In genomic region chr3:194618858-194619608, GRCh38 we compare ENCODE assay signal across 20 cellular contexts.
"Had no signal": no experiment of that assay in that cellular context is flagged by ENCODE, and none has a peak within 500 bp of the region (broad histone marks: within the 10 kb centered on the region; RNA-seq: fewer than 3 reads in every experiment).

No MANE protein-coding gene starts in this region.

- H3K27me3 ChIP-seq: foreskin keratinocyte, left lung, ovary, tibial artery, uterus had no signal

- DNase-seq: activated CD4-positive, alpha-beta T cell treated with anti-CD3 and anti-CD28 coated beads for 36 hours; activated CD4-positive, alpha-beta T cell treated with anti-CD3 and anti-CD28 coated beads, Interleukin-2, amount 50 U/mL, for 48 hours; activated CD8-positive, alpha-beta memory T cell treated with anti-CD3 and anti-CD28 coated beads, Interleukin-2, amount 50 U/mL, for 48 hours; activated naive CD4-positive, alpha-beta T cell treated with anti-CD3 and anti-CD28 coated beads for 36 hours; activated naive CD8-positive, alpha-beta T cell treated with anti-CD3 and anti-CD28 coated beads, Interleukin-2, amount 10 ng/mL, durations not matched to agents 7 days and 5 days; activated T-cell treated with anti-CD3 and anti-CD28 coated beads, Interleukin-2, amount 50 U/mL, for 4 hours; amniotic stem cell; cerebellar nuclear complex; foreskin keratinocyte; naive thymus-derived CD8-positive, alpha-beta T cell; ovary; stimulated activated CD4-positive, alpha-beta T cell treated with anti-CD3 and anti-CD28 coated beads, Interleukin-4, amount 100 ng/mL, for 4 hours; stimulated activated naive CD8-positive, alpha-beta T cell treated with anti-CD3 and anti-CD28 coated beads, Interleukin-15, amount 100 ng/mL, for 72 hours; T-helper 2 cell; tibial artery; uterus; WERI-Rb-1 had no signal

- FAIRE-seq: bronchial epithelial cell had no signal

- H3K4me3 ChIP-seq: left lung, ovary, prostate gland, tibial artery, uterus had no signal

- H3K27ac ChIP-seq: foreskin keratinocyte, left lung, ovary, prostate gland, tibial artery, uterus, WERI-Rb-1 had no signal

- H3K36me3 ChIP-seq: ovary, prostate gland, uterus, WERI-Rb-1 had no signal

- H3K9me3 ChIP-seq: left lung, ovary, prostate gland, tibial artery, uterus had no signal

- ATAC-seq: activated CD4-positive, alpha-beta T cell treated with anti-CD3 and anti-CD28 coated beads for 36 hours; activated T-cell treated with anti-CD3 and anti-CD28 coated beads, Interleukin-2, amount 50 U/mL, for 4 hours; foreskin keratinocyte; left lung; naive thymus-derived CD8-positive, alpha-beta T cell; stimulated activated naive CD8-positive, alpha-beta T cell treated with anti-CD3 and anti-CD28 coated beads, Interleukin-15, amount 100 ng/mL, for 72 hours had no signal

- H3K4me1 ChIP-seq: foreskin keratinocyte, prostate gland, tibial artery, uterus had no signal
